In genomic region chr4:80307774-80308465, GRCh38 we compare ENCODE assay signal across 11 cellular contexts. TPM values are rescaled to one million over a fixed set of nuclear protein-coding genes. Genes with fewer than 3 reads are reported as not detected.
DNase-seq lines count a peak whose midpoint lies in the region; TF ChIP-seq lines count a peak whose summit lies in the region.
"Had no signal": no experiment of that assay in that cellular context is flagged by ENCODE, and none has a peak within 500 bp of the region (broad histone marks: within the 10 kb centered on the region; RNA-seq: fewer than 3 reads in every experiment).

No MANE protein-coding gene starts in this region.

- H3K36me3 ChIP-seq in thyroid gland: no peaks in the 10 kb centered on the region
- H3K36me3 ChIP-seq in tibial artery: no peaks in the 10 kb centered on the region

- no peaks in the 10 kb centered on the region for H3K4me1 ChIP-seq in thyroid gland
- H3K4me1 ChIP-seq in tibial artery: no peaks in the 10 kb centered on the region

- H3K9me3 ChIP-seq in thyroid gland: no peaks in the 10 kb centered on the region
- no peaks in the 10 kb centered on the region for H3K9me3 ChIP-seq in tibial artery
- H3K9me3 ChIP-seq: mucosa of descending colon had no signal

- intact Hi-C loops in thyroid gland (cut with DNase I) (no loop called here), tibial artery (cut with DNase I; ENCODE audit: low total_unique reads) (no loop called here)

- peak overlapping the region; percentile 15 for H3K4me3 ChIP-seq in fibroblast of mammary gland (ENCODE audit: control insufficient read depth, low read depth, low read length)
- H3K4me3 ChIP-seq in thyroid gland (replicated peaks in 1 of 3): no peak overlapping the region
- H3K4me3 ChIP-seq in tibial artery: no peak overlapping the region
- H3K4me3 ChIP-seq: mucosa of descending colon had no signal

- no peak for TF ChIP-seq CTCF in fibroblast of mammary gland (conservative IDR thresholded peaks at IDR 0.05; ENCODE audit: control insufficient read depth, insufficient read depth, low read depth, low read length)
- no peak for TF ChIP-seq CTCF in thyroid gland (IDR thresholded peaks at IDR 0.05)
- TF ChIP-seq CTCF in tibial artery (IDR thresholded peaks at IDR 0.05): no peak

- WGBS in thyroid gland, 2 donors: 45 to 48% methylated on average over 10 of the region's 10 CpGs

- H3K27me3 ChIP-seq in thyroid gland (no peaks in the 10 kb centered on the region), tibial artery (peaks cover 0 to 3% of the 10 kb centered on the region in 2 donors)

- TF ChIP-seq POLR2A in thyroid gland (IDR thresholded peaks at IDR 0.05): no peak

- DNase-seq in NCI-H345 (lab: John Stamatoyannopoulos, UW) (peak; percentile 69), NCI-H345 treated with DMSO at 0.1 percent for 48 hours (lab: John Stamatoyannopoulos, UW; ENCODE audit: unreplicated experiment) (no peak), NCI-H774 (lab: John Stamatoyannopoulos, UW) (peak; percentile 36), fibroblast of mammary gland (ENCODE audit: low read depth) (peak; percentile 79), thyroid gland (peak; percentile 15 to 21), T-helper 1 cell (no peak), tibial artery (no peak), OCI-M2 (lab: John Stamatoyannopoulos, UW; ENCODE audit: unreplicated experiment) (no peak)
- DNase-seq: activated T-cell treated with anti-CD3 and anti-CD28 coated beads, Interleukin-2, amount 50 U/mL, for 24 hours; mucosa of descending colon; T-cell had no signal

- peak overlapping the region in 1 of 3 donors; percentile 11 for H3K27ac ChIP-seq in thyroid gland
- H3K27ac ChIP-seq in tibial artery: no peak overlapping the region

RNA-seq across cellular contexts. Expression of gene CFAP299, which starts 27.6 kb away (rescaled TPM):
- 1 to 10 TPM in 3 of 4 donors, not detected in 1; 1.3 to 2.8 (median 2.7) TPM for total RNA-seq in thyroid gland
- total RNA-seq: mucosa of descending colon had no signal

RNA-seq across cellular contexts. Expression of gene FGF5, which starts 41.5 kb away (rescaled TPM):
- total RNA-seq in thyroid gland: not detected

Comparison
In these comparisons a context has a peak if more than half of its experiments do, and no peak if none do; other contexts are left out.
1. DNase-seq: peak in NCI-H345 (single experiment), NCI-H774 (single experiment), fibroblast of mammary gland (single experiment) and thyroid gland (2 of 2); none in NCI-H345 treated with DMSO at 0.1 percent for 48 hours (single experiment), T-helper 1 cell (0 of 5), tibial artery (0 of 2) and OCI-M2 (single experiment).